ENCODE assay signal across 2 cellular contexts in the genomic region with DNA sequence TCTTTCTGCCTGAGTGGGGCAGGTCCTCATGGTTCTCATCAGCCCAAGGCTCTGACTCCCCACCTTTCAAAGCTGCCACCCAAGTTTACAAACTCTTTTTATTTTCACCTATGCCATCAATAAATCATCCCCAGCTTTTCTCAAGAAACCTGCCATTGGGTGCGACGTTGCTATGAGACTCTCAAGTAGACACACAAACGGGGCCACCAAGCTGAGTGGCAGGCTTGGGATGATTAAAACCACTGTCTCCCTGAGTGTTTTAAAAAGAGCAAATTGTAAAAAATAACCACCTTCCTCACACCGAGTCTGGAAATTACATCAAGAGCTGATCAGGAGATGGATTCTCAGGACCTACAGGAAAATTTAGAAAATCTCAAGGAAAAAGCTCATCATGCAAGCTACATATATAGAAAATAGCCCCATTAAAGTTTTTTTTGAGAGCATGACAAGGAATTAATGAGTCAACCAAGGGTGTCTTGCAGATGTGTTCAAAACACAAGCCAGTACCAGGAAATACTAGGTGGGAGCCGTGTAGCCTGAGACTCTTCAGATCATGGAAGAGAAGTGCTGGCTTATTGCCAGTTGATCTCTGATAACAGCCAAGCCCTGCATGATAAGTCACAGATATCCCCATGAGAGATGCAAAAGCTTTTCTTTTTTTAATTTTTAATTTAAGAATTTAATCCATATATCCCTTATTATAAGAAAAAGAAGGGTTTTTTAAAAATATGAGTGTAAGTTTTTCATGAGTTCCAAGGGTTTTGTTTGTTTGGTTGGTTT.
TF ChIP-seq lines count a peak whose summit lies in the region.

No MANE protein-coding gene starts in this region.

TF ChIP-seq in SK-N-SH, 30 proteins besides CTCF, POLR2A, EP300 and RAD21 (continued from another document):
- no peak for TF ChIP-seq GATA2 (CRISPR knock-in tag; IDR thresholded peaks at IDR 0.05)
- TF ChIP-seq TCF12 (IDR thresholded peaks at IDR 0.05), result no peak
- no peak for TF ChIP-seq SIN3A (IDR thresholded peaks at IDR 0.05; ENCODE audit: borderline replicate concordance, low read depth, low read length)
- TF ChIP-seq TAF1 (IDR thresholded peaks at IDR 0.05; ENCODE audit: borderline replicate concordance, low read depth, low read length), result no peak
- no peak for TF ChIP-seq FOSL2 (IDR thresholded peaks at IDR 0.05; ENCODE audit: borderline replicate concordance, low read depth)
- TF ChIP-seq EZH2phosphoT487 (IDR thresholded peaks at IDR 0.05; ENCODE audit: borderline replicate concordance, low read depth), result no peak
- TF ChIP-seq, protein P1, sequence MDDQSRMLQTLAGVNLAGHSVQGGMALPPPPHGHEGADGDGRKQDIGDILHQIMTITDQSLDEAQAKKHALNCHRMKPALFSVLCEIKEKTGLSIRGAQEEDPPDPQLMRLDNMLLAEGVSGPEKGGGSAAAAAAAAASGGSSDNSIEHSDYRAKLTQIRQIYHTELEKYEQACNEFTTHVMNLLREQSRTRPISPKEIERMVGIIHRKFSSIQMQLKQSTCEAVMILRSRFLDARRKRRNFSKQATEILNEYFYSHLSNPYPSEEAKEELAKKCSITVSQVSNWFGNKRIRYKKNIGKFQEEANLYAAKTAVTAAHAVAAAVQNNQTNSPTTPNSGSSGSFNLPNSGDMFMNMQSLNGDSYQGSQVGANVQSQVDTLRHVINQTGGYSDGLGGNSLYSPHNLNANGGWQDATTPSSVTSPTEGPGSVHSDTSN (IDR thresholded peaks at IDR 0.05), result no peak
- TF ChIP-seq RFX5 (IDR thresholded peaks at IDR 0.05; ENCODE audit: low read length), result no peak

TF ChIP-seq in SK-N-SH treated with all-trans-retinoic acid at 6 μM for 48 hours, 23 proteins besides CTCF, POLR2A, EP300 and RAD21:
- TF ChIP-seq, protein P2, sequence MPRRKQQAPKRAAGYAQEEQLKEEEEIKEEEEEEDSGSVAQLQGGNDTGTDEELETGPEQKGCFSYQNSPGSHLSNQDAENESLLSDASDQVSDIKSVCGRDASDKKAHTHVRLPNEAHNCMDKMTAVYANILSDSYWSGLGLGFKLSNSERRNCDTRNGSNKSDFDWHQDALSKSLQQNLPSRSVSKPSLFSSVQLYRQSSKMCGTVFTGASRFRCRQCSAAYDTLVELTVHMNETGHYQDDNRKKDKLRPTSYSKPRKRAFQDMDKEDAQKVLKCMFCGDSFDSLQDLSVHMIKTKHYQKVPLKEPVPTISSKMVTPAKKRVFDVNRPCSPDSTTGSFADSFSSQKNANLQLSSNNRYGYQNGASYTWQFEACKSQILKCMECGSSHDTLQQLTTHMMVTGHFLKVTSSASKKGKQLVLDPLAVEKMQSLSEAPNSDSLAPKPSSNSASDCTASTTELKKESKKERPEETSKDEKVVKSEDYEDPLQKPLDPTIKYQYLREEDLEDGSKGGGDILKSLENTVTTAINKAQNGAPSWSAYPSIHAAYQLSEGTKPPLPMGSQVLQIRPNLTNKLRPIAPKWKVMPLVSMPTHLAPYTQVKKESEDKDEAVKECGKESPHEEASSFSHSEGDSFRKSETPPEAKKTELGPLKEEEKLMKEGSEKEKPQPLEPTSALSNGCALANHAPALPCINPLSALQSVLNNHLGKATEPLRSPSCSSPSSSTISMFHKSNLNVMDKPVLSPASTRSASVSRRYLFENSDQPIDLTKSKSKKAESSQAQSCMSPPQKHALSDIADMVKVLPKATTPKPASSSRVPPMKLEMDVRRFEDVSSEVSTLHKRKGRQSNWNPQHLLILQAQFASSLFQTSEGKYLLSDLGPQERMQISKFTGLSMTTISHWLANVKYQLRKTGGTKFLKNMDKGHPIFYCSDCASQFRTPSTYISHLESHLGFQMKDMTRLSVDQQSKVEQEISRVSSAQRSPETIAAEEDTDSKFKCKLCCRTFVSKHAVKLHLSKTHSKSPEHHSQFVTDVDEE (CRISPR knock-in tag; IDR thresholded peaks at IDR 0.05), result no peak
- TF ChIP-seq OSR1 (CRISPR knock-in tag; IDR thresholded peaks at IDR 0.05) (no peak), ZNF8 (CRISPR knock-in tag; IDR thresholded peaks at IDR 0.05) (no peak), TOX (CRISPR knock-in tag; IDR thresholded peaks at IDR 0.05; ENCODE audit: borderline replicate concordance) (no peak), ISL1 (CRISPR knock-in tag; IDR thresholded peaks at IDR 0.05) (no peak)
